Comparison of ENCODE assay signal across 9 cellular contexts in the genomic region with DNA sequence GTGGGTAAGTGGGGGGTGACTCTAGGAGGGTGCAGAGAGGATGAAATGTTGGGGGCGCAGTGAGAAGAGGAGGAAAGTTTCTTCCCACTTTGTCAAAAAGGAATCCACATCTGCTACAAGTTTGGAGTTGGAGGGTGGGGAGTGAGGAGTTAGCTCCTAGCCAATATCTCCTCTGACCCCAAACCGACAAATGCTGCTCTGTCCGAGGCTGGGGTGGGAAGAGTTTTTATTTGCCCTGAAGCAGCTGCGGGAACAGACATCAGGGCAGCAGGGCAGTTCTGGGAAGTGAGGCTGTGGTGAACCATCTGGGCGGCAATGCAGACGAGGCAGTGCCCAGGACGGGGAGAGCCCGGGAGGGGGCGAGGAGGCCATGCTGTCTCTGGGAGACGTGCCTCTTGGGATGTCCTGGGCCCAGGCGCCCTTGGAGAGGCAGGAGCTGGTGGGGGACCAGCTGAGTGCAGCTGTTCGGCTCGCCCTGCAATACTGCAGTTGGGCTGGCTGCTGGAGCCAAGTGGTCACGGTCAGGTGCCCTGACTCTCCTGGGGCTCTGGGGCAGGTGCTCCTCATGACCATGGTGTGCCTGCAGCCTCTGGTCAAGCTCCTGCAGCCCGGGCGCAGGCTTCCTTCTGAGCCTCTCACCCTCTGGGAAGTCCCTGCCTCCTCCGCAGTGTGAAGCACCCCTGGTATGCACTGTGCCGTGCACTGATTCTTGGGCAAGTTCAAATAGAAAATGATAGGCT. TPM values are rescaled to one million over a fixed set of nuclear protein-coding genes. Genes with fewer than 3 reads are reported as not detected.
DNase-seq lines count a peak whose midpoint lies in the region; ATAC-seq and TF ChIP-seq lines count a peak whose summit lies in the region.
"Had no signal": no experiment of that assay in that cellular context is flagged by ENCODE, and none has a peak within 500 bp of the region (broad histone marks: within the 10 kb centered on the region; RNA-seq: fewer than 3 reads in every experiment).

No MANE protein-coding gene starts in this region.

- no peaks in the 10 kb centered on the region for H3K27me3 ChIP-seq in suprapubic skin

- DNase-seq in astrocyte of the hippocampus (ENCODE audit: low read depth, low spot score) (peak; percentile 50), left kidney (ENCODE audit: low read depth, low spot score) (peak; percentile 75), suprapubic skin (ENCODE audit: low spot score in 2 of 2) (no peak), SKM-1 treated with dmso at 0.1 percent for 144 hours (lab: John Stamatoyannopoulos, UW; ENCODE audit: unreplicated experiment) (no peak), NCI-H1417 treated with DMSO at 0.1 percent for 48 hours (lab: John Stamatoyannopoulos, UW) (no peak)
- DNase-seq: activated CD4-positive, alpha-beta T cell treated with anti-CD3 and anti-CD28 coated beads, Interleukin-2, amount 10 ng/mL, durations not matched to agents 24 days and 14 days had no signal

- WGBS in suprapubic skin, result 50% methylated on average over 10 of the region's 18 CpGs

- H3K4me1 ChIP-seq in suprapubic skin, result peaks cover 16% of the 10 kb centered on the region

- H3K9me3 ChIP-seq in suprapubic skin, result no peaks in the 10 kb centered on the region

- TF ChIP-seq CTCF in suprapubic skin (IDR thresholded peaks at IDR 0.05), result no peak

- no peak for TF ChIP-seq EP300 in suprapubic skin (IDR thresholded peaks at IDR 0.05)

- peak; percentile 46 for ATAC-seq in HG02642 (IDR thresholded peaks at IDR 0.05; ENCODE audit: poor library complexity, unreplicated experiment)
- no peak for ATAC-seq in HG03378 (IDR thresholded peaks at IDR 0.05; ENCODE audit: unreplicated experiment)
- ATAC-seq in HG03095 (IDR thresholded peaks at IDR 0.05; ENCODE audit: unreplicated experiment), result no peak

- no peak overlapping the region for H3K4me3 ChIP-seq in suprapubic skin

- peak overlapping the region; percentile 59 for H3K27ac ChIP-seq in suprapubic skin

- no peaks in the 10 kb centered on the region for H3K36me3 ChIP-seq in suprapubic skin

- TF ChIP-seq POLR2A in suprapubic skin (IDR thresholded peaks at IDR 0.05), result no peak

RNA-seq across cellular contexts. Expression of a gene that starts 6.4 kb away (rescaled TPM):
- total RNA-seq in suprapubic skin, result 100 to 1,000 TPM in 1 of 4 donors, 10 to 100 TPM in 3; 33.2 to 264 (median 60.9) TPM

RNA-seq across cellular contexts. Expression of a gene that starts 12.2 kb away (rescaled TPM):
- total RNA-seq in suprapubic skin, result 10 to 100 TPM; 23.9 to 51.7 (median 34.2) TPM

Comparison
In these comparisons a context has a peak if more than half of its experiments do, and no peak if none do; other contexts are left out.
1. DNase-seq: peak in astrocyte of the hippocampus (single experiment) and left kidney (single experiment); none in suprapubic skin (0 of 2), SKM-1 treated with dmso at 0.1 percent for 144 hours (single experiment) and NCI-H1417 treated with DMSO at 0.1 percent for 48 hours (single experiment).